Comparison of ENCODE assay signal across 28 cellular contexts in genomic region chr5:135163964-135164363, GRCh38.
"Had no signal": no experiment of that assay in that cellular context is flagged by ENCODE, and none has a peak within 500 bp of the region (broad histone marks: within the 10 kb centered on the region; RNA-seq: fewer than 3 reads in every experiment).

No MANE protein-coding gene starts in this region.

- H3K4me3 ChIP-seq: colonic mucosa, coronary artery, dorsolateral prefrontal cortex, esophagus muscularis mucosa, esophagus squamous epithelium, gastrocnemius medialis, gastroesophageal sphincter, heart left ventricle, heart right ventricle, hepatocyte had no signal

- DNase-seq: colonic mucosa; cortex of kidney; dermis blood vessel endothelial cell; dorsolateral prefrontal cortex; effector CD4-positive, alpha-beta T cell; effector CD8-positive, alpha-beta T cell; effector memory CD4-positive, alpha-beta T cell; effector memory CD8-positive, alpha-beta T cell; endodermal cell; esophagus squamous epithelium; foreskin fibroblast; foreskin keratinocyte; foreskin melanocyte; gastrocnemius medialis; glutamatergic neuron; head of caudate nucleus; heart left ventricle; heart right ventricle had no signal

- H3K9me3 ChIP-seq: colonic mucosa, gastrocnemius medialis had no signal

- H3K27ac ChIP-seq: colonic mucosa, coronary artery, dorsolateral prefrontal cortex, epithelial cell of prostate, esophagus muscularis mucosa, esophagus squamous epithelium, foreskin keratinocyte, gastrocnemius medialis, gastroesophageal sphincter, heart left ventricle, heart right ventricle, hepatocyte had no signal

- H2AFZ ChIP-seq: hepatocyte had no signal

- FAIRE-seq: colon, endometrium, endothelial cell of umbilical vein, frontal cortex had no signal

- H3K4me1 ChIP-seq: colonic mucosa, esophagus muscularis mucosa, foreskin keratinocyte, gastrocnemius medialis, gastroesophageal sphincter, heart left ventricle, heart right ventricle had no signal

- H3K27ac Mint-ChIP-seq: dendritic cell treated with granulocyte-macrophage colony-stimulating factor and Interleukin-4, amounts not matched to agents 40 ng/mL and 50 ng/mL, for 4 days; effector memory CD8-positive, alpha-beta T cell; endodermal cell had no signal

- ATAC-seq: effector memory CD8-positive, alpha-beta T cell; foreskin keratinocyte; gastrocnemius medialis; gastroesophageal sphincter; heart left ventricle; heart right ventricle had no signal

- H3K9me3 Mint-ChIP-seq: dendritic cell treated with granulocyte-macrophage colony-stimulating factor and Interleukin-4, amounts not matched to agents 40 ng/mL and 50 ng/mL, for 4 days; endodermal cell had no signal

- H3K36me3 ChIP-seq: colonic mucosa, esophagus muscularis mucosa, esophagus squamous epithelium, gastrocnemius medialis, gastroesophageal sphincter, heart left ventricle, heart right ventricle had no signal

- H3K4me3 Mint-ChIP-seq: dendritic cell treated with granulocyte-macrophage colony-stimulating factor and Interleukin-4, amounts not matched to agents 40 ng/mL and 50 ng/mL, for 4 days; effector memory CD8-positive, alpha-beta T cell; endodermal cell had no signal

- H3K4me2 ChIP-seq: hepatocyte had no signal

- H3K79me2 ChIP-seq: hepatocyte had no signal

- H3K27me3 ChIP-seq: colonic mucosa, esophagus squamous epithelium, gastrocnemius medialis, gastroesophageal sphincter, hepatocyte had no signal
